ENCODE assay signal across 11 cellular contexts in the genomic region with DNA sequence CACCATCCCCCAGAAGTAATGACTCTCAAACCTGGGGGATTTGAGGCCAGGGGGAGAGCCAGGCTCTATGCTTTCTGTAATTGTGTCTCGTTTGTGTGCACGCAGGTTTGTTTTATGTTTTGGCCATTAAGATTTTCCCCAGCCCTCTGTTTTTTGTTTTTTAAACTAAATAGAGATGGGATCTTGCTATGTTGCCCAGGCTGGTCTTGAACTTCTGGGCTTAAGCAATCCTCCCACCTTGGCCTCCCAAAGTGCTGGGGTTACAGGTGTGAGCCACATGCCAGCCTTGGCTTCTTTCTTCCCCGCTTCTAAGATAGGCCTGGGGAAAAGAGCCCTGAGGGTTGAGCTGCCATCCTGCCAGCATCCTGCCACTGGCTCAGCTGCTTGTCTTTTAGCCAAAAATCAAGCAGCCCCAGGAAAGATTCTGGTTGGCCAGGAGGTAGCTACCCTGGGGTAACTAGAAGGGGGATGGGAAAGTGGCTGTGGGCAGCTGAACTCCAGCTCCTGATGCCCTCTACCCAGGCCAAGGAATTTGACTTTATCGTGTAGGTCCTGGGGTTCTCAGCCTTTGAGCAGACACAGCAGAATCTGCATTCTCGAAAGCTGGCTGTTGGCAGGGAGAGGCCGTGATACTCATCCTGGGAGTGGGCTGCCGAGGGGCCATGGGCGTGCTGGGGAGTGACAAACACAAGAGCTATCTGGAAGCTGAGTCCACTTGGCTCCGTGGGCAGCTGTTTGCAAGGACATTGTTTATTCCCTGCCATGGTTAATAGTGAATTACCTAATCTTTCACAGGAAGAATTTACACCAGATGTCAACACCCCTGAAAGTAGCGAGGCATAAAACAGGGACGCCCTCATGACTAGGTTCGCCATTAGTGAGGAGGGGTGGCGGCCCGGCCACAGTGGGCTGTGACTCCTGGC. TPM values are rescaled to one million over a fixed set of nuclear protein-coding genes. Genes with fewer than 3 reads are reported as not detected.
DNase-seq lines count a peak whose midpoint lies in the region; TF ChIP-seq lines count a peak whose summit lies in the region.
"Had no signal": no experiment of that assay in that cellular context is flagged by ENCODE, and none has a peak within 500 bp of the region (broad histone marks: within the 10 kb centered on the region; RNA-seq: fewer than 3 reads in every experiment).

No MANE protein-coding gene starts in this region.

- H3K27ac ChIP-seq in mesendoderm (ENCODE audit: low read depth, low read length), result no peak overlapping the region
- peak overlapping the region; percentile 3 to 73 for H3K27ac ChIP-seq in uterus
- H3K27ac ChIP-seq: thoracic aorta had no signal

- intact Hi-C loops in uterus (cut with DNase I; ENCODE audit: low total_unique reads), result no loop called here

- H2AK5ac ChIP-seq in mesendoderm (ENCODE audit: low read length), result no peak overlapping the region

- peaks cover 20% of the 10 kb centered on the region for H3K4me1 Mint-ChIP-seq in activated naive CD4-positive, alpha-beta T cell treated with anti-CD3 and anti-CD28 coated beads, Interleukin-2, amount 50 U/mL, for 24 hours

- no peak overlapping the region for H3K4me2 ChIP-seq in mesendoderm (ENCODE audit: low read length)

- H2BK15ac ChIP-seq in mesendoderm (replicated peaks; ENCODE audit: low read depth), result no peak overlapping the region

- no peaks in the 10 kb centered on the region for H3K79me1 ChIP-seq in mesendoderm (ENCODE audit: low read length)

- H3K56ac ChIP-seq in mesendoderm (ENCODE audit: low read length), result peak overlapping the region; percentile 34

- H3K79me2 ChIP-seq in mesendoderm (ENCODE audit: control insufficient read depth, insufficient read depth, low read length), result no peaks in the 10 kb centered on the region

- peaks cover 5% of the 10 kb centered on the region for H3K36me3 Mint-ChIP-seq in activated naive CD4-positive, alpha-beta T cell treated with anti-CD3 and anti-CD28 coated beads, Interleukin-2, amount 50 U/mL, for 24 hours

- no peak overlapping the region for H2BK5ac ChIP-seq in mesendoderm (ENCODE audit: low read length)

- H3K36me3 ChIP-seq in mesendoderm (ENCODE audit: control insufficient read depth, insufficient read depth, low read length) (no peaks in the 10 kb centered on the region), uterus (no peaks in the 10 kb centered on the region)

- H3K27me3 Mint-ChIP-seq in activated naive CD4-positive, alpha-beta T cell treated with anti-CD3 and anti-CD28 coated beads, Interleukin-2, amount 50 U/mL, for 24 hours, result no peaks in the 10 kb centered on the region

- no peak overlapping the region for H3K9ac ChIP-seq in mesendoderm (ENCODE audit: low read length)

- peak overlapping the region; percentile 35 for H3K27ac Mint-ChIP-seq in activated naive CD4-positive, alpha-beta T cell treated with anti-CD3 and anti-CD28 coated beads, Interleukin-2, amount 50 U/mL, for 24 hours

- no peak overlapping the region for H2BK120ac ChIP-seq in mesendoderm (ENCODE audit: low read depth, low read length)

- no peak overlapping the region for H3K18ac ChIP-seq in mesendoderm (ENCODE audit: low read length)

- no peaks in the 10 kb centered on the region for H3K9me3 ChIP-seq in uterus
- H3K9me3 ChIP-seq: thoracic aorta had no signal

- H3K4me1 ChIP-seq in mesendoderm (ENCODE audit: control insufficient read depth, low read depth, low read length) (no peaks in the 10 kb centered on the region), uterus (peaks cover 0 to 7% of the 10 kb centered on the region in 2 donors)

- H3K4me3 ChIP-seq in choroid plexus epithelial cell (ENCODE audit: low read depth, low read length), result no peak overlapping the region
- H3K4me3 ChIP-seq in mesendoderm (ENCODE audit: low read length), result no peak overlapping the region
- no peak overlapping the region for H3K4me3 ChIP-seq in uterus
- H3K4me3 ChIP-seq: thoracic aorta had no signal

- no peaks in the 10 kb centered on the region for H3K9me3 Mint-ChIP-seq in activated naive CD4-positive, alpha-beta T cell treated with anti-CD3 and anti-CD28 coated beads, Interleukin-2, amount 50 U/mL, for 24 hours

- H4K8ac ChIP-seq in mesendoderm (ENCODE audit: low read depth, low read length), result no peak overlapping the region

- H3K23ac ChIP-seq in mesendoderm (ENCODE audit: low read length), result no peak overlapping the region

- H3K4me3 Mint-ChIP-seq in activated naive CD4-positive, alpha-beta T cell treated with anti-CD3 and anti-CD28 coated beads, Interleukin-2, amount 50 U/mL, for 24 hours, result no peak overlapping the region

- in situ Hi-C loops in ACHN (cut with HindIII; ENCODE audit: low pct_ligation_motif_present, low pct_unique_long_range_greater_than_20kb, low sequenced_read_pairs), result no loop called here

- no peak for TF ChIP-seq POLR2A in uterus (IDR thresholded peaks at IDR 0.05)

- H3K27me3 ChIP-seq in mesendoderm (ENCODE audit: insufficient read depth, low read length, poor library complexity), result no peaks in the 10 kb centered on the region
- no peaks in the 10 kb centered on the region for H3K27me3 ChIP-seq in uterus

- TF ChIP-seq CTCF in choroid plexus epithelial cell (conservative IDR thresholded peaks at IDR 0.05; ENCODE audit: low read depth, low read length) (no peak), uterus (IDR thresholded peaks at IDR 0.05) (no peak)

- no CpG with 5 or more reads among the region's 14 CpGs for WGBS in mesendoderm (ENCODE audit: extremely low coverage, insufficient coverage, low lambda C conversion rate)

- no peak for DNase-seq in activated naive CD4-positive, alpha-beta T cell (lab: John Stamatoyannopoulos, UW)
- DNase-seq in choroid plexus epithelial cell (ENCODE audit: low read depth) (peak; percentile 67), mesendoderm (no peak), uterus (peak; percentile 44 to 53), NCI-H2029 treated with DMSO at 0.1 percent for 48 hours (lab: John Stamatoyannopoulos, UW) (no peak), superior temporal gyrus (ENCODE audit: extremely low spot score) (no peak), ACHN (no peak)
- DNase-seq: activated CD8-positive, alpha-beta memory T cell treated with anti-CD3 and anti-CD28 coated beads for 24 hours; NCI-H146 had no signal

- H4K5ac ChIP-seq in mesendoderm (ENCODE audit: low read length), result no peak overlapping the region

- no peak overlapping the region for H3K4ac ChIP-seq in mesendoderm (ENCODE audit: low read depth, low read length)

RNA-seq across cellular contexts. Expression of gene KDM8, which starts 18.5 kb away (rescaled TPM):
- polyA plus RNA-seq in mesendoderm (2013, experiment 1 of 2), result 5.4 TPM
- 4.7 TPM for polyA plus RNA-seq in mesendoderm (2013, experiment 2 of 2)
- total RNA-seq in uterus, result 10 to 100 TPM in 2 of 4 donors, 1 to 10 TPM in 1, not detected in 1; 4.1 to 31.0 (median 11.5) TPM

RNA-seq across cellular contexts. Expression of gene NSMCE1, which starts 46.7 kb away (rescaled TPM):
- polyA plus RNA-seq in mesendoderm (2013, experiment 1 of 2), result 28.5 TPM
- polyA plus RNA-seq in mesendoderm (2013, experiment 2 of 2), result 28.2 TPM
- 10 to 100 TPM in 3 of 4 donors, 1 to 10 TPM in 1; 3.2 to 43.6 (median 35.6) TPM for total RNA-seq in uterus

Comparison
In these comparisons a context has a peak if more than half of its experiments do, and no peak if none do; other contexts are left out.
1. DNase-seq: peak in choroid plexus epithelial cell (single experiment) and uterus (2 of 2); none in activated naive CD4-positive, alpha-beta T cell (0 of 4), mesendoderm (single experiment), NCI-H2029 treated with DMSO at 0.1 percent for 48 hours (single experiment), superior temporal gyrus (single experiment) and ACHN (single experiment).